ENCODE assay signal across 9 cellular contexts in the genomic region with DNA sequence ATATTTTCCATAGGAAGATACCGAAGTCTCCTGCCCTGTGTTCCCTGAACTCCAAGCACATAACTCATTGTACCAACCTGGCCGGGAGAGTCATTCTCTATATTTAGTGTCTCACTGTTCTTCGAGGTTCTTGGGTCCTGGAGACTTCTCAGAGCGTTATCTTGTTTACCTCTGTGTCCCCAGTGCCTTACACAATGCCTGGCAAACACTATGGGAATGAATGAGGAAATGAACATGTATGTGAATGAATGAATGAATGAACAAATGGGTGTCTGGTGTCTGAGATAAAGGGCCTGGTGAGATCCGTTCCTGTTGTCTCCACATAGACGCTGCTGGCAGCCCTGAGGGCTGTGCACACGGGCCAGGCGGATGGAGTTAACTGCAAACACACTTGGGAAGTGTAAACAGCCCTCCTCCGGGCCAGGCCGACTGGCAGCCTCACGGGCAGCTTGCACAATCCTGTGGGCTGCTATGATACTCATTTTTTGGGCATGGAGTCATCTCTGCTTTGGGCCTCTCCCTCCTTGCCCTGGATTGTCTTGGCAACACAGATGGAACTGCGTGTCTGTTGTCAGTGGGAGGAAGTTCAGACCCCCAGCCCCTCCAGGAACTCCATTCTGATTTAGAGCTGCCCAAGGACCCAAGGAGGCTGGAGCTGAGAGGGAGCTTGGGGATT.
DNase-seq lines count a peak whose midpoint lies in the region; ATAC-seq, FAIRE-seq and TF ChIP-seq lines count a peak whose summit lies in the region.
"Had no signal": no experiment of that assay in that cellular context is flagged by ENCODE, and none has a peak within 500 bp of the region (broad histone marks: within the 10 kb centered on the region; RNA-seq: fewer than 3 reads in every experiment).

No MANE protein-coding gene starts in this region.

- H3K4me3 Mint-ChIP-seq in activated naive CD8-positive, alpha-beta T cell treated with anti-CD3 and anti-CD28 coated beads for 36 hours = no peak overlapping the region

- H3K36me3 ChIP-seq in endothelial cell of umbilical vein (ENCODE audit: control insufficient read depth in 2 of 2, extremely low read depth in 1 of 2, insufficient read depth in 2 of 2, low read length in 2 of 2) = no peaks in the 10 kb centered on the region

- H3K9me3 Mint-ChIP-seq in activated naive CD8-positive, alpha-beta T cell treated with anti-CD3 and anti-CD28 coated beads for 36 hours = peaks cover 1% of the 10 kb centered on the region

- no peaks in the 10 kb centered on the region for H3K36me3 Mint-ChIP-seq in activated naive CD8-positive, alpha-beta T cell treated with anti-CD3 and anti-CD28 coated beads for 36 hours

- TF ChIP-seq CTCF in endothelial cell of umbilical vein (IDR thresholded peaks at IDR 0.05; ENCODE audit: extremely low read depth in 1 of 2, insufficient read depth in 1 of 2, low read depth in 1 of 2, low read length in 2 of 2) (no peak), omental fat pad (IDR thresholded peaks at IDR 0.05) (no peak)

- no peaks in the 10 kb centered on the region for H4K20me1 ChIP-seq in endothelial cell of umbilical vein (replicated peaks; ENCODE audit: control insufficient read depth, extremely low read depth, insufficient read depth, low read length)

- DNase-seq in COLO668 (lab: John Stamatoyannopoulos, UW; ENCODE audit: unreplicated experiment) (peak; percentile 71), NOMO-1 (lab: John Stamatoyannopoulos, UW; ENCODE audit: unreplicated experiment in 2 of 2) (peak; percentile 29 to 58), endothelial cell of umbilical vein (ENCODE audit: low read depth, low spot score) (peak; percentile 49), omental fat pad (ENCODE audit: low spot score) (peak; percentile 47)
- DNase-seq in activated naive CD8-positive, alpha-beta T cell treated with anti-CD3 and anti-CD28 coated beads for 36 hours = no peak
- no peak for DNase-seq in NK-92 treated with Interleukin-12 subunit alpha and Interleukin-12 subunit beta, amount 100 ng/mL, for 24 hours (lab: John Stamatoyannopoulos, UW)

- CTCF ChIA-PET in endothelial cell of umbilical vein (lab: Charles Lee) = no interaction called here

- H3K9ac ChIP-seq in endothelial cell of umbilical vein (replicated peaks; ENCODE audit: extremely low read depth, insufficient read depth, low read length) = no peak overlapping the region

- peak; percentile 89 for ATAC-seq in omental fat pad (ENCODE audit: low FRiP score)
- no peak for ATAC-seq in GM21447 (IDR thresholded peaks at IDR 0.05; ENCODE audit: unreplicated experiment)
- no peak for ATAC-seq in HG02884 (IDR thresholded peaks at IDR 0.05; ENCODE audit: unreplicated experiment)
- ATAC-seq: GM12878 had no signal

- H3K4me1 Mint-ChIP-seq in activated naive CD8-positive, alpha-beta T cell treated with anti-CD3 and anti-CD28 coated beads for 36 hours = no peaks in the 10 kb centered on the region

- no TSS peak for BruUV-seq in endothelial cell of umbilical vein (replicated peaks; lab: Mats Ljungman, UMichigan)

- intact Hi-C loops in endothelial cell of umbilical vein (cut with micrococcal nuclease) = no loop called here

- TF ChIP-seq POLR2A in endothelial cell of umbilical vein (IDR thresholded peaks at IDR 0.05; ENCODE audit: low read depth, low read length) = no peak

- H3K4me2 ChIP-seq in endothelial cell of umbilical vein (ENCODE audit: insufficient read depth, low read length) = no peak overlapping the region

- peaks cover 11 to 19% of the 10 kb centered on the region in 2 experiments for H3K27me3 ChIP-seq in endothelial cell of umbilical vein (ENCODE audit: control insufficient read depth in 2 of 2, insufficient read depth in 2 of 2, low read length in 2 of 2)

- no peaks in the 10 kb centered on the region for H3K79me2 ChIP-seq in endothelial cell of umbilical vein (ENCODE audit: control insufficient read depth, insufficient read depth, low read length)

- POLR2A ChIA-PET in endothelial cell of umbilical vein (lab: Charles Lee) = no interaction called here

- no peaks in the 10 kb centered on the region for H3K9me1 ChIP-seq in endothelial cell of umbilical vein (replicated peaks; ENCODE audit: control insufficient read depth, extremely low read depth, insufficient read depth, low read length)

- H3K9me3 ChIP-seq in endothelial cell of umbilical vein (replicated peaks; ENCODE audit: control insufficient read depth, insufficient read depth, low read length) = no peaks in the 10 kb centered on the region

- dilution Hi-C loops in endothelial cell of umbilical vein (cut with MboI; ENCODE audit: extremely low pct_ligation_motif_present, low sequenced_read_pairs) = no loop called here

- no peak overlapping the region for H3K27ac ChIP-seq in endothelial cell of umbilical vein (ENCODE audit: insufficient read depth, low read depth, low read length)

- no peaks in the 10 kb centered on the region for H3K4me1 ChIP-seq in endothelial cell of umbilical vein (ENCODE audit: control insufficient read depth, extremely low read depth, insufficient read depth, low read length)

- FAIRE-seq in endothelial cell of umbilical vein (lab: Jason Lieb, UNC) = no peak
- FAIRE-seq: GM12878 had no signal

- H3K27me3 Mint-ChIP-seq in activated naive CD8-positive, alpha-beta T cell treated with anti-CD3 and anti-CD28 coated beads for 36 hours = no peaks in the 10 kb centered on the region

- H3K27ac Mint-ChIP-seq in activated naive CD8-positive, alpha-beta T cell treated with anti-CD3 and anti-CD28 coated beads for 36 hours = no peak overlapping the region

- no peak overlapping the region for H2AFZ ChIP-seq in endothelial cell of umbilical vein (ENCODE audit: low read depth, low read length)

- no peak overlapping the region for H3K4me3 ChIP-seq in endothelial cell of umbilical vein (replicated peaks in 1 of 3; ENCODE audit: insufficient read depth in 1 of 3, low read depth in 1 of 3, low read length in 3 of 3)
- H3K4me3 ChIP-seq: GM12878 had no signal

TF ChIP-seq in endothelial cell of umbilical vein, 7 proteins besides CTCF, POLR2A, EP300 and RAD21:
- no peak for TF ChIP-seq JUN (IDR thresholded peaks at IDR 0.05; ENCODE audit: borderline replicate concordance, insufficient read depth, insufficient read length, low read depth)
- TF ChIP-seq EZH2 (IDR thresholded peaks at IDR 0.05; ENCODE audit: borderline replicate concordance, low read depth, low read length, severe bottlenecking) = no peak
- no peak for TF ChIP-seq MYC (IDR thresholded peaks at IDR 0.05; ENCODE audit: low read depth, low read length)
- no peak for TF ChIP-seq GATA2 (IDR thresholded peaks at IDR 0.05; ENCODE audit: insufficient read depth, insufficient read length, low read depth, low read length)
- no peak for TF ChIP-seq POLR2AphosphoS5 (IDR thresholded peaks at IDR 0.05; ENCODE audit: insufficient read depth, low read depth, low read length)
- no peak for TF ChIP-seq FOS (IDR thresholded peaks at IDR 0.05; ENCODE audit: borderline replicate concordance, insufficient read depth, low read length)
- TF ChIP-seq, protein P1, sequence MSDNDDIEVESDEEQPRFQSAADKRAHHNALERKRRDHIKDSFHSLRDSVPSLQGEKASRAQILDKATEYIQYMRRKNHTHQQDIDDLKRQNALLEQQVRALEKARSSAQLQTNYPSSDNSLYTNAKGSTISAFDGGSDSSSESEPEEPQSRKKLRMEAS (IDR thresholded peaks at IDR 0.05; ENCODE audit: insufficient read depth, insufficient read length) = no peak

Comparison
In these comparisons a context has a peak if more than half of its experiments do, and no peak if none do; other contexts are left out.
1. DNase-seq: peak in COLO668 (single experiment), NOMO-1 (2 of 2), endothelial cell of umbilical vein (single experiment) and omental fat pad (single experiment); none in activated naive CD8-positive, alpha-beta T cell treated with anti-CD3 and anti-CD28 coated beads for 36 hours (single experiment) and NK-92 treated with Interleukin-12 subunit alpha and Interleukin-12 subunit beta, amount 100 ng/mL, for 24 hours (single experiment).